Comparison of ENCODE assay signal across 9 cellular contexts in the genomic region with DNA sequence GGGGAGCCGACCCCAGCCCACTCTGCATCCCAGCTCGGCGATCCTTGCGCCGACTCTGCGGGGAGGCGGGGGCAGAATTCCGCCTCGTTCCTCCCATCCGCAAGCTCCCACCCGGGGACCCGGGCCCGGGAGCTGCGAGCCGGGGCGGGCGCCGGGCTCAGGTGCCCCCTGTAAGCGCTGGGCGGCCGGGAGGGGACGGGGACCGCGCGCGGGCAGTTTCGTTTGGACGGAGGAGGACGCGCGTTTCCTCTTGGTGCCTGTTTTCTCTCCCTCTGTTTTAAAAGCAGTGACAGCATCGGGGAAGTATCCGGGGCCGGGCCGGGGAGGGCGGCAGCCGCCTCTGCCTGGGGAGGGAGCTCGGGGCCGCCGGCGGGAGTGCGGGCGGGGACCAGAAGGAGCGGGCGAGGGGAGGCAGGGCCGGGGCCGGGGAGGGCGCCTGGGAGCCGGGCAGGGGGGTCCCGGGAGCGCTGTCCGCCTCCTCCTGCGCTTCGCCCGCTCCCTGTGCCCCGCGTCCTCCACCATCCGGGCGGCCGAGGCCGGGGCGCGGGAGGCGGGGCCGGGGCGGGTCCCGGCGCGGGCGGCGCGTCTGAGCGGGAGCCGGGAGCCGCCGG. TPM values are rescaled to one million over a fixed set of nuclear protein-coding genes. Genes with fewer than 3 reads are reported as not detected.
A peak's percentile ranks its signal among the peaks of the same experiment; 100 is the strongest.
DNase-seq lines count a peak whose midpoint lies in the region; ATAC-seq, FAIRE-seq and TF ChIP-seq lines count a peak whose summit lies in the region.
"Had no signal": no experiment of that assay in that cellular context is flagged by ENCODE, and none has a peak within 500 bp of the region (broad histone marks: within the 10 kb centered on the region; RNA-seq: fewer than 3 reads in every experiment).

No MANE protein-coding gene starts in this region.

- H2AFZ ChIP-seq in MM.1S (ENCODE audit: low read length): 0 out of 2 replicates have a peak overlapping the region, but pooled peaks have one; percentile 23

- FAIRE-seq in pancreas (lab: Jason Lieb, UNC) (no peak), GM12891 (lab: Jason Lieb, UNC) (no peak)
- FAIRE-seq: endometrium had no signal

- no peak overlapping the region for H3K9ac ChIP-seq in MM.1S (ENCODE audit: low read length)

- peak overlapping the region; percentile 44 for H3K4me3 ChIP-seq in MM.1S (ENCODE audit: low read length)
- peak overlapping the region in 2 of 4 donors; percentile 56 to 63 for H3K4me3 ChIP-seq in pancreas

- no peaks in the 10 kb centered on the region for H3K4me1 ChIP-seq in MM.1S (ENCODE audit: low read length)
- H3K4me1 ChIP-seq in pancreas: peaks cover 0 to 12% (median 11%) of the 10 kb centered on the region in 3 donors

- TF ChIP-seq POLR2A in GM12891 (IDR thresholded peaks at IDR 0.05; ENCODE audit: low read depth, low read length): no peak

- intact Hi-C loops in Right ventricle myocardium superior (cut with DNase I) (loop anchor here (10.0 kb wide), 1 partner anchor 52 kb away; no protein-coding TSS in a partner anchor), pancreas (cut with DNase I) (loop anchor here in 2 of 3 donors (10.0 kb wide), 2 partner anchors 52 to 62 kb away; no protein-coding TSS in a partner anchor)

- TF ChIP-seq CTCF in C4-2B (conservative IDR thresholded peaks at IDR 0.05) (no peak), MM.1S (IDR thresholded peaks at IDR 0.05; ENCODE audit: low read length) (no peak), pancreas (IDR thresholded peaks at IDR 0.05) (no peak)

- no peaks in the 10 kb centered on the region for H4K20me1 ChIP-seq in MM.1S (ENCODE audit: insufficient read depth, low read length)

- peak overlapping the region; percentile 63; the same call in 1 of the 2 replicates for H3K4me2 ChIP-seq in MM.1S (ENCODE audit: low read depth, low read length)

- no peaks in the 10 kb centered on the region for H3K79me2 ChIP-seq in MM.1S (ENCODE audit: low read length)

- 14 to 19% methylated on average over 39 to 76 of the region's 76 CpGs for WGBS in pancreas, 2 donors

- H3K27ac ChIP-seq in C4-2B (peak overlapping the region; percentile 60), MM.1S (ENCODE audit: low read length) (no peak overlapping the region), pancreas (peak overlapping the region; percentile 54 to 81 (median 71))

- H3K27me3 ChIP-seq in MM.1S (replicated peaks; ENCODE audit: insufficient read depth, low read length): peaks cover 63% of the 10 kb centered on the region
- no peaks in the 10 kb centered on the region for H3K27me3 ChIP-seq in pancreas

- H3K36me3 ChIP-seq in MM.1S (replicated peaks; ENCODE audit: insufficient read depth, low read length): no peaks in the 10 kb centered on the region
- no peaks in the 10 kb centered on the region for H3K36me3 ChIP-seq in pancreas

- peak; percentile 63 for ATAC-seq in Right ventricle myocardium superior (ENCODE audit: poor library complexity)
- peak; percentile 1 to 55 (median 18) for ATAC-seq in pancreas
- no peak for ATAC-seq in HG02610 (IDR thresholded peaks at IDR 0.05; ENCODE audit: unreplicated experiment)

- H3F3A ChIP-seq in MM.1S (ENCODE audit: insufficient read depth, low read length): no peaks in the 10 kb centered on the region

- DNase-seq in MM.1S (no peak), activated gamma-delta T cell (lab: John Stamatoyannopoulos, UW) (peak; percentile 23), Right ventricle myocardium superior (peak; percentile 78), pancreas (peak; percentile 58 to 87 (median 70)), NCI-H774 (lab: John Stamatoyannopoulos, UW) (no peak), GM12891 (ENCODE audit: insufficient read length, low spot score) (no peak)

- H3K9me2 ChIP-seq in MM.1S (replicated peaks; ENCODE audit: insufficient read depth, low read length): no peaks in the 10 kb centered on the region

- H3K9me3 ChIP-seq in MM.1S (replicated peaks; ENCODE audit: insufficient read depth, low read length): no peaks in the 10 kb centered on the region
- H3K9me3 ChIP-seq in pancreas: no peaks in the 10 kb centered on the region

TF ChIP-seq in GM12891, 5 proteins besides CTCF, POLR2A, EP300 and RAD21:
- TF ChIP-seq POU2F2 (IDR thresholded peaks at IDR 0.05; ENCODE audit: low read depth, low read length): no peak
- TF ChIP-seq SPI1 (IDR thresholded peaks at IDR 0.05; ENCODE audit: low read depth, low read length): no peak
- TF ChIP-seq PAX5 (IDR thresholded peaks at IDR 0.05; ENCODE audit: insufficient read depth, low read length, severe bottlenecking): no peak
- no peak for TF ChIP-seq POLR2AphosphoS5 (IDR thresholded peaks at IDR 0.05; ENCODE audit: low read depth, low read length)
- TF ChIP-seq TAF1 (IDR thresholded peaks at IDR 0.05; ENCODE audit: low read depth, low read length): no peak

RNA-seq across cellular contexts. Expression of a gene that starts 57.0 kb away (rescaled TPM):
- total RNA-seq in Right ventricle myocardium superior (46.8 TPM), pancreas (10 to 100 TPM; 35.2 to 48.0 (median 43.0) TPM)
- 10 to 100 TPM; 29.7 to 51.2 TPM for polyA plus RNA-seq in pancreas
- 0.69 TPM for polyA plus RNA-seq in GM12891 (2012; ENCODE audit: low read depth, missing spikeins)

Comparison
In these comparisons a context has a peak if more than half of its experiments do, and no peak if none do; other contexts are left out.
1. DNase-seq: peak in activated gamma-delta T cell (single experiment), Right ventricle myocardium superior (single experiment) and pancreas (6 of 6); none in MM.1S (single experiment), NCI-H774 (single experiment) and GM12891 (single experiment).